14 cellular contexts compared by ENCODE assay signal in genomic region chr12:48824112-48824511, GRCh38. TPM values are rescaled to one million over a fixed set of nuclear protein-coding genes. Genes with fewer than 3 reads are reported as not detected.
DNase-seq lines count a peak whose midpoint lies in the region; ATAC-seq, FAIRE-seq and TF ChIP-seq lines count a peak whose summit lies in the region.
"Had no signal": no experiment of that assay in that cellular context is flagged by ENCODE, and none has a peak within 500 bp of the region (broad histone marks: within the 10 kb centered on the region; RNA-seq: fewer than 3 reads in every experiment).

No MANE protein-coding gene starts in this region.

- TF ChIP-seq RAD21 in K562 (CRISPR knock-in tag; conservative IDR thresholded peaks at IDR 0.05 in 1 of 2, IDR thresholded peaks at IDR 0.05 in 1 of 2): no peak

- no peaks in the 10 kb centered on the region for H3K27me3 Mint-ChIP-seq in activated CD8-positive, alpha-beta T cell treated with anti-CD3 and anti-CD28 coated beads for 36 hours
- H3K27me3 Mint-ChIP-seq in activated CD8-positive, alpha-beta T cell treated with anti-CD3 and anti-CD28 coated beads, Interleukin-2, amount 10 ng/mL, durations not matched to agents 7 days and 5 days (ENCODE audit: low read depth): peaks cover 11% of the 10 kb centered on the region

- intact Hi-C loops in activated CD8-positive, alpha-beta T cell treated with anti-CD3 and anti-CD28 coated beads for 36 hours (cut with micrococcal nuclease): no loop called here
- intact Hi-C loops in K562 (cut with micrococcal nuclease) (no loop called here), mucosa of descending colon (cut with DNase I, micrococcal nuclease) (no loop called here)

- no peak for TF ChIP-seq EP300 in K562 (IDR thresholded peaks at IDR 0.05; ENCODE audit: low read length)

- CTCF ChIA-PET in activated CD8-positive, alpha-beta T cell treated with anti-CD3 and anti-CD28 coated beads for 36 hours (lab: Charles Lee): interaction anchor here (0.8 to 2.3 kb wide), 3 partner anchors 9 to 165 kb away, joined by 3 to 11 read pairs (median 3); no protein-coding TSS in a partner anchor
- CTCF ChIA-PET in activated CD8-positive, alpha-beta T cell treated with anti-CD3 and anti-CD28 coated beads, Interleukin-2, amount 10 ng/mL, durations not matched to agents 7 days and 5 days (lab: Charles Lee): no interaction called here
- CTCF ChIA-PET in K562 (lab: Yijun Ruan, JAX; ENCODE audit: low intra/inter-chr PET ratio): no interaction called here

- no peak overlapping the region for H3K27ac Mint-ChIP-seq in activated CD8-positive, alpha-beta T cell treated with anti-CD3 and anti-CD28 coated beads for 36 hours
- H3K27ac Mint-ChIP-seq in activated CD8-positive, alpha-beta T cell treated with anti-CD3 and anti-CD28 coated beads, Interleukin-2, amount 10 ng/mL, durations not matched to agents 7 days and 5 days: no peak overlapping the region

- DNase-seq in activated CD8-positive, alpha-beta T cell treated with anti-CD3 and anti-CD28 coated beads for 36 hours: peak; percentile 39
- no peak for DNase-seq in activated CD8-positive, alpha-beta T cell treated with anti-CD3 and anti-CD28 coated beads, Interleukin-2, amount 10 ng/mL, durations not matched to agents 7 days and 5 days
- DNase-seq in Karpas-422 (peak; percentile 54), K562 (ENCODE audit: extremely low read depth in 1 of 4, low spot score in 3 of 4) (peak; percentile 38 to 80 (median 67)), mucosa of descending colon (no peak), SKM-1 (lab: John Stamatoyannopoulos, UW; ENCODE audit: unreplicated experiment) (no peak), GOT3 (lab: John Stamatoyannopoulos, UW) (no peak)
- DNase-seq: activated naive CD4-positive, alpha-beta T cell; Caco-2; dorsolateral prefrontal cortex; right cardiac atrium had no signal

- no peak overlapping the region for H3K4me3 ChIP-seq in Karpas-422 (ENCODE audit: low read length)
- H3K4me3 ChIP-seq in K562: no peak overlapping the region
- no peak overlapping the region for H3K4me3 ChIP-seq in mucosa of descending colon
- H3K4me3 ChIP-seq: dorsolateral prefrontal cortex had no signal

- peaks cover 1% of the 10 kb centered on the region for H3K4me1 Mint-ChIP-seq in activated CD8-positive, alpha-beta T cell treated with anti-CD3 and anti-CD28 coated beads for 36 hours (ENCODE audit: low read depth)
- H3K4me1 Mint-ChIP-seq in activated CD8-positive, alpha-beta T cell treated with anti-CD3 and anti-CD28 coated beads, Interleukin-2, amount 10 ng/mL, durations not matched to agents 7 days and 5 days (ENCODE audit: low read depth): peaks cover 4% of the 10 kb centered on the region

- H3K4me1 ChIP-seq in Karpas-422 (ENCODE audit: low read length) (no peaks in the 10 kb centered on the region; the same call in 1 of the 2 replicates), K562 (replicated peaks in 1 of 2; ENCODE audit: control insufficient read depth in 2 of 2, insufficient read depth in 2 of 2, low read length in 2 of 2) (peaks cover 0 to 13% of the 10 kb centered on the region in 2 experiments; a peak in 2 of 5 replicates), mucosa of descending colon (ENCODE audit: low read depth) (no peaks in the 10 kb centered on the region)
- H3K4me1 ChIP-seq: Caco-2 had no signal

- H3K36me3 ChIP-seq in Karpas-422 (ENCODE audit: insufficient read depth, low read length) (no peaks in the 10 kb centered on the region), K562 (ENCODE audit: control insufficient read depth, insufficient read depth, low read length) (peaks cover 9% of the 10 kb centered on the region; the same call in 1 of the 3 replicates), mucosa of descending colon (ENCODE audit: low read depth) (peaks cover under 1% of the 10 kb centered on the region)

- in situ Hi-C loops in K562 (cut with MboI): no loop called here

- TF ChIP-seq CTCF in activated CD8-positive, alpha-beta T cell treated with anti-CD3 and anti-CD28 coated beads for 36 hours (IDR thresholded peaks at IDR 0.05): no peak
- TF ChIP-seq CTCF in K562 (IDR thresholded peaks at IDR 0.05 in 2 of 3, conservative IDR thresholded peaks at IDR 0.05 in 1 of 3; ENCODE audit: insufficient read depth in 2 of 3, low read depth in 1 of 3, low read length in 3 of 3) (no peak), mucosa of descending colon (IDR thresholded peaks at IDR 0.05) (no peak)

- H3K27me3 ChIP-seq in Karpas-422 (ENCODE audit: low read length): no peaks in the 10 kb centered on the region
- peaks cover 18 to 41% of the 10 kb centered on the region in 2 experiments; a peak in 4 of 5 replicates for H3K27me3 ChIP-seq in K562 (ENCODE audit: control insufficient read depth in 2 of 2, insufficient read depth in 2 of 2, low read length in 2 of 2)
- H3K27me3 ChIP-seq: dorsolateral prefrontal cortex had no signal

- H3K27ac ChIP-seq in Karpas-422 (ENCODE audit: low read length) (no peak overlapping the region), K562 (ENCODE audit: extremely low read depth, low read depth, low read length) (no peak overlapping the region)

- TF ChIP-seq POLR2A in K562 (conservative IDR thresholded peaks at IDR 0.05): no peak

- FAIRE-seq in K562 (lab: Jason Lieb, UNC): no peak

- no peaks in the 10 kb centered on the region for H3K9me2 ChIP-seq in Karpas-422 (replicated peaks; ENCODE audit: insufficient read depth, low read length)

- no peak overlapping the region for H2AFZ ChIP-seq in Karpas-422 (ENCODE audit: low read length)
- no peak overlapping the region for H2AFZ ChIP-seq in K562 (ENCODE audit: low read depth, low read length)

- H3K4me2 ChIP-seq in Karpas-422 (ENCODE audit: low read depth, low read length, poor library complexity, severe bottlenecking) (no peak overlapping the region), K562 (ENCODE audit: insufficient read depth, low read length) (no peak overlapping the region)

- 4% methylated on average over 11 of the region's 12 CpGs for WGBS in K562 (ENCODE audit: insufficient coverage, low coverage, missing lambda C conversion rate)

- H4K20me1 ChIP-seq in Karpas-422 (ENCODE audit: insufficient read depth, low read depth, low read length) (0 out of 2 replicates have a peak, but pooled peaks cover 14% of the 10 kb centered on the region), K562 (replicated peaks; ENCODE audit: control insufficient read depth, insufficient read depth, low read length) (peaks cover 17% of the 10 kb centered on the region)

- H3K79me2 ChIP-seq in Karpas-422 (ENCODE audit: low read length): no peaks in the 10 kb centered on the region
- H3K79me2 ChIP-seq in K562 (ENCODE audit: control insufficient read depth, insufficient read depth, low read length): no peaks in the 10 kb centered on the region

- H3K4me3 Mint-ChIP-seq in activated CD8-positive, alpha-beta T cell treated with anti-CD3 and anti-CD28 coated beads for 36 hours: no peak overlapping the region
- no peak overlapping the region for H3K4me3 Mint-ChIP-seq in activated CD8-positive, alpha-beta T cell treated with anti-CD3 and anti-CD28 coated beads, Interleukin-2, amount 10 ng/mL, durations not matched to agents 7 days and 5 days
- H3K4me3 Mint-ChIP-seq: neural crest cell had no signal

- BruUV-seq in K562 (replicated peaks; lab: Mats Ljungman, UMichigan): no TSS peak

- peaks cover 5% of the 10 kb centered on the region for H3K9me1 ChIP-seq in K562 (ENCODE audit: control insufficient read depth, insufficient read depth, low read length)

- ATAC-seq in activated CD8-positive, alpha-beta T cell treated with anti-CD3 and anti-CD28 coated beads for 36 hours: peak; percentile 66
- ATAC-seq in activated CD8-positive, alpha-beta T cell treated with anti-CD3 and anti-CD28 coated beads, Interleukin-2, amount 10 ng/mL, durations not matched to agents 7 days and 5 days: no peak
- ATAC-seq in K562: peak; percentile 61
- ATAC-seq in mucosa of descending colon: peak; percentile 42
- no peak for ATAC-seq in SK-N-SH treated with all-trans-retinoic acid at 6 μM for 48 hours
- ATAC-seq: Panc1, right cardiac atrium had no signal

- POLR2A ChIA-PET in activated CD8-positive, alpha-beta T cell treated with anti-CD3 and anti-CD28 coated beads for 36 hours (lab: Charles Lee): interaction anchor here (1.2 kb wide), 1 partner anchor 29 kb away, joined by 3 read pairs; no protein-coding TSS in a partner anchor
- POLR2A ChIA-PET in activated CD8-positive, alpha-beta T cell treated with anti-CD3 and anti-CD28 coated beads, Interleukin-2, amount 10 ng/mL, durations not matched to agents 7 days and 5 days (lab: Charles Lee): no interaction called here
- POLR2A ChIA-PET in K562 (lab: Yijun Ruan, JAX): interaction anchor here (1.4 kb wide), 1 partner anchor 10 kb away, joined by 5 read pairs; no protein-coding TSS in a partner anchor

- no peaks in the 10 kb centered on the region for H3K9me3 Mint-ChIP-seq in activated CD8-positive, alpha-beta T cell treated with anti-CD3 and anti-CD28 coated beads for 36 hours
- no peaks in the 10 kb centered on the region for H3K9me3 Mint-ChIP-seq in activated CD8-positive, alpha-beta T cell treated with anti-CD3 and anti-CD28 coated beads, Interleukin-2, amount 10 ng/mL, durations not matched to agents 7 days and 5 days (ENCODE audit: insufficient read depth)
- H3K9me3 Mint-ChIP-seq: neural crest cell had no signal

- H3K9me3 ChIP-seq in Karpas-422 (ENCODE audit: low read length): no peaks in the 10 kb centered on the region
- no peaks in the 10 kb centered on the region for H3K9me3 ChIP-seq in K562 (replicated peaks; ENCODE audit: control insufficient read depth, insufficient read depth, low read depth, low read length)
- H3K9me3 ChIP-seq in mucosa of descending colon: no peaks in the 10 kb centered on the region
- H3K9me3 ChIP-seq: Caco-2 had no signal

- no peak overlapping the region for H3K9ac ChIP-seq in Karpas-422 (ENCODE audit: low read length)
- H3K9ac ChIP-seq in K562 (ENCODE audit: insufficient read depth in 1 of 2, low read depth in 2 of 2, low read length in 2 of 2): no peak overlapping the region

- peaks cover 5% of the 10 kb centered on the region for H3K36me3 Mint-ChIP-seq in activated CD8-positive, alpha-beta T cell treated with anti-CD3 and anti-CD28 coated beads for 36 hours (ENCODE audit: low read depth)
- H3K36me3 Mint-ChIP-seq in activated CD8-positive, alpha-beta T cell treated with anti-CD3 and anti-CD28 coated beads, Interleukin-2, amount 10 ng/mL, durations not matched to agents 7 days and 5 days (ENCODE audit: low read depth): peaks cover 15% of the 10 kb centered on the region

RNA-seq across cellular contexts. Expression of gene CACNB3, which starts 5.8 kb away (rescaled TPM):
- 1 to 10 TPM; 7.7 to 8.2 TPM for total RNA-seq in activated CD8-positive, alpha-beta T cell treated with anti-CD3 and anti-CD28 coated beads for 36 hours
- total RNA-seq in activated CD8-positive, alpha-beta T cell treated with anti-CD3 and anti-CD28 coated beads, Interleukin-2, amount 10 ng/mL, durations not matched to agents 7 days and 5 days: 10 to 100 TPM; 10.5 to 13.1 TPM
- total RNA-seq in Karpas-422 (2014; rRNA removed; shearing (Covaris generic); ENCODE audit: low replicate concordance): 3.1 and 6.7 TPM in 2 replicates
- 6.1 and 18.4 TPM in 2 replicates for total RNA-seq in K562 (2011; cell fraction: chromatin; rRNA removed; ENCODE audit: low replicate concordance)
- total RNA-seq in K562 (2011; cell fraction: nucleolus; rRNA removed): 7.2 and 7.3 TPM in 2 replicates
- total RNA-seq in K562 (2011; cell fraction: nucleoplasm; rRNA removed): 6.7 and 8.0 TPM in 2 replicates
- total RNA-seq in K562 (2014; rRNA removed): 1.5 and 1.7 TPM in 2 replicates
- 1.2 and 1.3 TPM in 2 replicates for total RNA-seq in K562 (2014; rRNA removed; fragmentation: Illumina TruSeq; extraction: Trizol)
- total RNA-seq in K562 (2015; rRNA removed; fragmentation: Illumina TruSeq; extraction: Trizol): 1.9 and 2.0 TPM in 2 replicates
- total RNA-seq in K562 (2021): 1.8 and 3.6 TPM in 2 replicates
- 1.3 and 1.8 TPM in 2 replicates for polyA plus RNA-seq in K562 (2011; rRNA removed)
- polyA plus RNA-seq in K562 (2011; cell fraction: cytosol; rRNA removed): 0.97 and 1.1 TPM in 2 replicates
- 9.9 and 11.4 TPM in 2 replicates for polyA plus RNA-seq in K562 (2011; cell fraction: nucleus; rRNA removed)
- 3.0 and 3.6 TPM in 2 replicates for polyA plus RNA-seq in K562 (2012)
- 1.6 and 1.7 TPM in 2 replicates for polyA plus RNA-seq in K562 (2014; fragmentation: Illumina TruSeq; extraction: Trizol)
- polyA plus RNA-seq in K562 (2014; fragmentation: Nextera tagmentation; extraction: Ambion mirVana): under 1 TPM; 0.24 to 0.48 TPM
- polyA plus RNA-seq in K562 (2014; rRNA removed): 1.2 and 1.5 TPM in 2 replicates
- polyA minus RNA-seq in K562 (2011; rRNA and poly(A)+ RNA removed): 1.1 and 1.8 TPM in 2 replicates
- polyA minus RNA-seq in K562 (2011; cell fraction: cytosol; rRNA and poly(A)+ RNA removed): 1.7 and 3.7 TPM in 2 replicates
- 3.9 and 4.9 TPM in 2 replicates for polyA minus RNA-seq in K562 (2011; cell fraction: nucleus; rRNA and poly(A)+ RNA removed)
- total RNA-seq in mucosa of descending colon: 10 to 100 TPM; 31.8 to 49.4 (median 45.1) TPM

RNA-seq across cellular contexts. Expression of gene DDX23, which starts 27.9 kb away (rescaled TPM):
- total RNA-seq in activated CD8-positive, alpha-beta T cell treated with anti-CD3 and anti-CD28 coated beads for 36 hours: 10 to 100 TPM; 84.5 to 95.6 TPM
- total RNA-seq in activated CD8-positive, alpha-beta T cell treated with anti-CD3 and anti-CD28 coated beads, Interleukin-2, amount 10 ng/mL, durations not matched to agents 7 days and 5 days: 100 to 1,000 TPM; 127 to 154 TPM
- 37.0 and 68.0 TPM in 2 replicates for total RNA-seq in Karpas-422 (2014; rRNA removed; shearing (Covaris generic); ENCODE audit: low replicate concordance)
- total RNA-seq in K562 (2011; cell fraction: chromatin; rRNA removed; ENCODE audit: low replicate concordance): 275 and 454 TPM in 2 replicates
- total RNA-seq in K562 (2011; cell fraction: nucleolus; rRNA removed): 148 and 163 TPM in 2 replicates
- total RNA-seq in K562 (2011; cell fraction: nucleoplasm; rRNA removed): 175 and 185 TPM in 2 replicates
- 104 and 118 TPM in 2 replicates for total RNA-seq in K562 (2014; rRNA removed)
- total RNA-seq in K562 (2014; rRNA removed; fragmentation: Illumina TruSeq; extraction: Trizol): 100 and 107 TPM in 2 replicates
- total RNA-seq in K562 (2015; rRNA removed; fragmentation: Illumina TruSeq; extraction: Trizol): 124 and 129 TPM in 2 replicates
- 97.9 and 116 TPM in 2 replicates for total RNA-seq in K562 (2021)
- 89.3 and 99.5 TPM in 2 replicates for polyA plus RNA-seq in K562 (2011; rRNA removed)
- 71.2 and 71.3 TPM in 2 replicates for polyA plus RNA-seq in K562 (2011; cell fraction: cytosol; rRNA removed)
- 216 and 219 TPM in 2 replicates for polyA plus RNA-seq in K562 (2011; cell fraction: nucleus; rRNA removed)
- polyA plus RNA-seq in K562 (2012): 86.0 and 150 TPM in 2 replicates
- 108 and 138 TPM in 2 replicates for polyA plus RNA-seq in K562 (2014; fragmentation: Illumina TruSeq; extraction: Trizol)
- 10 to 100 TPM; 32.4 to 65.9 TPM for polyA plus RNA-seq in K562 (2014; fragmentation: Nextera tagmentation; extraction: Ambion mirVana)
- 87.0 and 94.0 TPM in 2 replicates for polyA plus RNA-seq in K562 (2014; rRNA removed)
- polyA minus RNA-seq in K562 (2011; rRNA and poly(A)+ RNA removed): 92.0 and 95.2 TPM in 2 replicates
- polyA minus RNA-seq in K562 (2011; cell fraction: cytosol; rRNA and poly(A)+ RNA removed): 37.9 and 40.8 TPM in 2 replicates
- polyA minus RNA-seq in K562 (2011; cell fraction: nucleus; rRNA and poly(A)+ RNA removed): 50.4 and 73.4 TPM in 2 replicates
- total RNA-seq in mucosa of descending colon: 100 to 1,000 TPM in 1 of 3 donors, 10 to 100 TPM in 2; 70.0 to 105 (median 91.0) TPM

RNA-seq across cellular contexts. Expression of gene ADCY6, which starts 35.2 kb away (rescaled TPM):
- total RNA-seq in activated CD8-positive, alpha-beta T cell treated with anti-CD3 and anti-CD28 coated beads for 36 hours: not detected
- under 1 TPM; 0.18 to 0.37 TPM for total RNA-seq in activated CD8-positive, alpha-beta T cell treated with anti-CD3 and anti-CD28 coated beads, Interleukin-2, amount 10 ng/mL, durations not matched to agents 7 days and 5 days
- not detected in 2 replicates for total RNA-seq in Karpas-422 (2014; rRNA removed; shearing (Covaris generic); ENCODE audit: low replicate concordance)
- 1.8 and 6.4 TPM in 2 replicates for total RNA-seq in K562 (2011; cell fraction: chromatin; rRNA removed; ENCODE audit: low replicate concordance)
- 2.1 and 2.8 TPM in 2 replicates for total RNA-seq in K562 (2011; cell fraction: nucleolus; rRNA removed)
- 1.4 and 1.7 TPM in 2 replicates for total RNA-seq in K562 (2011; cell fraction: nucleoplasm; rRNA removed)
- total RNA-seq in K562 (2014; rRNA removed) (0.33 and 0.41 TPM in 2 replicates), K562 (2014; rRNA removed; fragmentation: Illumina TruSeq; extraction: Trizol) (0.19 and 0.33 TPM in 2 replicates), K562 (2015; rRNA removed; fragmentation: Illumina TruSeq; extraction: Trizol) (0.34 and 0.54 TPM in 2 replicates), K562 (2021) (0.87 and 1.0 TPM in 2 replicates), mucosa of descending colon (100 to 1,000 TPM in 2 of 3 donors, 10 to 100 TPM in 1; 91.6 to 207 (median 102) TPM)
- polyA plus RNA-seq in K562 (2011; rRNA removed) (0.65 and 1.7 TPM in 2 replicates), K562 (2014; fragmentation: Illumina TruSeq; extraction: Trizol) (0.59 and 0.89 TPM in 2 replicates), K562 (2014; fragmentation: Nextera tagmentation; extraction: Ambion mirVana) (under 1 TPM; 0.01 to 0.10 TPM), K562 (2014; rRNA removed) (0.49 and 0.53 TPM in 2 replicates)
- polyA plus RNA-seq in K562 (2011; cell fraction: cytosol; rRNA removed): 1.1 and 1.4 TPM in 2 replicates
- polyA plus RNA-seq in K562 (2011; cell fraction: nucleus; rRNA removed): 4.2 and 8.7 TPM in 2 replicates
- 0.56 and 1.8 TPM in 2 replicates for polyA plus RNA-seq in K562 (2012)
- 1.5 and 2.0 TPM in 2 replicates for polyA minus RNA-seq in K562 (2011; rRNA and poly(A)+ RNA removed)
- polyA minus RNA-seq in K562 (2011; cell fraction: cytosol; rRNA and poly(A)+ RNA removed): 2.3 and 6.6 TPM in 2 replicates
- 1.2 and 2.9 TPM in 2 replicates for polyA minus RNA-seq in K562 (2011; cell fraction: nucleus; rRNA and poly(A)+ RNA removed)

RNA-seq across cellular contexts. Expression of gene RND1, which starts 41.6 kb away (rescaled TPM):
- 1 to 10 TPM; 2.3 to 3.2 TPM for total RNA-seq in activated CD8-positive, alpha-beta T cell treated with anti-CD3 and anti-CD28 coated beads for 36 hours
- 1 to 10 TPM; 1.4 to 2.5 TPM for total RNA-seq in activated CD8-positive, alpha-beta T cell treated with anti-CD3 and anti-CD28 coated beads, Interleukin-2, amount 10 ng/mL, durations not matched to agents 7 days and 5 days
- 0.60 and 1.4 TPM in 2 replicates for total RNA-seq in Karpas-422 (2014; rRNA removed; shearing (Covaris generic); ENCODE audit: low replicate concordance)
- 0.79 and 2.5 TPM in 2 replicates for total RNA-seq in K562 (2011; cell fraction: chromatin; rRNA removed; ENCODE audit: low replicate concordance)
- total RNA-seq in K562 (2011; cell fraction: nucleolus; rRNA removed): 1.6 and 2.5 TPM in 2 replicates
- 1.1 and 2.4 TPM in 2 replicates for total RNA-seq in K562 (2011; cell fraction: nucleoplasm; rRNA removed)
- total RNA-seq in K562 (2014; rRNA removed) (0.33 and 0.73 TPM in 2 replicates), K562 (2014; rRNA removed; fragmentation: Illumina TruSeq; extraction: Trizol) (0.06 and 0.22 TPM in 2 replicates), K562 (2015; rRNA removed; fragmentation: Illumina TruSeq; extraction: Trizol) (0.18 and 0.23 TPM in 2 replicates), K562 (2021) (0.36 and 0.78 TPM in 2 replicates), mucosa of descending colon (1 to 10 TPM; 1.1 to 3.5 (median 2.4) TPM)
- polyA plus RNA-seq in K562 (2011; rRNA removed) (0.56 and 0.58 TPM in 2 replicates), K562 (2014; fragmentation: Illumina TruSeq; extraction: Trizol) (0.48 and 0.58 TPM in 2 replicates), K562 (2014; fragmentation: Nextera tagmentation; extraction: Ambion mirVana) (not detected), K562 (2014; rRNA removed) (0.60 TPM in 1 of 2 replicates, not detected in the other)
- 0.37 and 0.46 TPM in 2 replicates for polyA plus RNA-seq in K562 (2011; cell fraction: cytosol; rRNA removed)
- 0.79 and 1.0 TPM in 2 replicates for polyA plus RNA-seq in K562 (2011; cell fraction: nucleus; rRNA removed)
- polyA plus RNA-seq in K562 (2012): 0.49 and 0.80 TPM in 2 replicates
- polyA minus RNA-seq in K562 (2011; rRNA and poly(A)+ RNA removed): 0.63 and 0.77 TPM in 2 replicates
- 1.7 TPM in 1 of 2 replicates, not detected in the other for polyA minus RNA-seq in K562 (2011; cell fraction: cytosol; rRNA and poly(A)+ RNA removed)
- polyA minus RNA-seq in K562 (2011; cell fraction: nucleus; rRNA and poly(A)+ RNA removed): 0.67 and 1.6 TPM in 2 replicates

Comparison
In these comparisons a context has a peak if more than half of its experiments do, and no peak if none do; other contexts are left out.
1. ATAC-seq: peak in activated CD8-positive, alpha-beta T cell treated with anti-CD3 and anti-CD28 coated beads for 36 hours (single experiment), K562 (single experiment) and mucosa of descending colon (single experiment); none in activated CD8-positive, alpha-beta T cell treated with anti-CD3 and anti-CD28 coated beads, Interleukin-2, amount 10 ng/mL, durations not matched to agents 7 days and 5 days (single experiment) and SK-N-SH treated with all-trans-retinoic acid at 6 μM for 48 hours (single experiment).
2. DNase-seq: peak in activated CD8-positive, alpha-beta T cell treated with anti-CD3 and anti-CD28 coated beads for 36 hours (single experiment), Karpas-422 (single experiment) and K562 (4 of 4); none in activated CD8-positive, alpha-beta T cell treated with anti-CD3 and anti-CD28 coated beads, Interleukin-2, amount 10 ng/mL, durations not matched to agents 7 days and 5 days (single experiment), mucosa of descending colon (0 of 3), SKM-1 (single experiment) and GOT3 (single experiment).
3. RNA of gene ADCY6, which starts 35.2 kb away (total RNA-seq): 91.6 to 207 TPM in mucosa of descending colon; 0.19 to 6.4 TPM in K562, 0.18 to 0.37 TPM in activated CD8-positive, alpha-beta T cell treated with anti-CD3 and anti-CD28 coated beads, Interleukin-2, amount 10 ng/mL, durations not matched to agents 7 days and 5 days, not detected in activated CD8-positive, alpha-beta T cell treated with anti-CD3 and anti-CD28 coated beads for 36 hours and not detected in Karpas-422; every median in the first group is over 10 times any median in the second.